In the genomic region with DNA sequence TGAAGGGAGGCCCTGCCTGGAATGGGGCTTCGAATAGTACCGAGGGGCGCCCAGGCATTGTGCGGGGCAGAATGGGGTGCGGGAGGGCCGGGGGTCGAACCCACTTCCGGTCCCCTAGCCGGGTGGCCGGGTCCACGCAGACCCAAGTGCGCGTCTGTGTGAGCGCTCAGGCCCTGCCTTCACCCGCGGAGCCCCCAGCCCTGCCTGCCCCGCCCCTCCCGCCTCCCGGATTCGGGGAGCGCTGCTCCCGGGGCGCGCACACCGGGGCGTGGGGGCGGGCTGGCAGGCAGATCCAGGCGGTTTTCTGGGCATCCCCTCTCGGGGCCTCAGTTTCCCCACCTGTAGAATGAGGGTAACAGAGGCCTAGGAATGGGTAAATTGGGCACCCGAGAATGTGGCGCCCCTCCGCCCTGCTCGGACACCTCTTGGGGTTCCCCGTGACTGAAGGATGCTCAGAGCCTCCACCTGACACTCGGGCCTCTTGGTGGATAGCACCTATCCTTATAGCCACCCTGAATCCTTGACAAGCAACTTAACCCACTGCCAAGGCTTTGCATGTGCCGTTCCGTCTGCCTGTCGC, we compare ENCODE assay signal across 8 cellular contexts. TPM values are rescaled to one million over a fixed set of nuclear protein-coding genes. Genes with fewer than 3 reads are reported as not detected.
DNase-seq lines count a peak whose midpoint lies in the region; ATAC-seq lines count a peak whose summit lies in the region.

No MANE protein-coding gene starts in this region.

- intact Hi-C loops in CD4-positive, alpha-beta memory T cell (cut with micrococcal nuclease): loop anchor here (1.0 to 5.0 kb wide), 6 partner anchors 8 to 147 kb away; a partner anchor contains a TSS

- no peaks in the 10 kb centered on the region for H3K9me3 ChIP-seq in CD4-positive, alpha-beta memory T cell (ENCODE audit: control insufficient read depth in 1 of 2, low read length in 2 of 2)

- peak overlapping the region; percentile 84 to 92 (median 86) for H3K4me3 Mint-ChIP-seq in CD4-positive, alpha-beta memory T cell
- peak overlapping the region; percentile 76 to 92 (median 88) for H3K4me3 Mint-ChIP-seq in IgD-negative memory B cell
- peak overlapping the region; percentile 93 for H3K4me3 Mint-ChIP-seq in activated naive CD8-positive, alpha-beta T cell
- H3K4me3 Mint-ChIP-seq in stimulated activated naive B cell treated with anti-CD40 and anti-IgM and Interleukin-4, amounts not matched to agents 10 μg/mL and 1 μg/mL and 100 μg/mL, for 72 hours: peak overlapping the region; percentile 84 to 85

- peak overlapping the region; percentile 80 to 95 (median 85) for H3K27ac Mint-ChIP-seq in CD4-positive, alpha-beta memory T cell
- H3K27ac Mint-ChIP-seq in IgD-negative memory B cell: peak overlapping the region; percentile 88 to 97 (median 94)
- H3K27ac Mint-ChIP-seq in activated naive CD8-positive, alpha-beta T cell: peak overlapping the region; percentile 89
- H3K27ac Mint-ChIP-seq in stimulated activated naive B cell treated with anti-CD40 and anti-IgM and Interleukin-4, amounts not matched to agents 10 μg/mL and 1 μg/mL and 100 μg/mL, for 72 hours: peak overlapping the region; percentile 93

- ATAC-seq in stimulated activated naive B cell treated with anti-CD40 and anti-IgM and Interleukin-4, amounts not matched to agents 10 μg/mL and 1 μg/mL and 100 μg/mL, for 72 hours (replicated peaks): no peak
- no peak for ATAC-seq in HG03045 (IDR thresholded peaks at IDR 0.05; ENCODE audit: unreplicated experiment)
- ATAC-seq in GM21360 (IDR thresholded peaks at IDR 0.05; ENCODE audit: unreplicated experiment): no peak

- H3K4me3 ChIP-seq in CD4-positive, alpha-beta memory T cell (ENCODE audit: low read length in 2 of 2): peak overlapping the region in 1 of 2 donors; percentile 74

- H3K36me3 ChIP-seq in CD4-positive, alpha-beta memory T cell (ENCODE audit: insufficient read depth, low read length): no peaks in the 10 kb centered on the region

- H3K27me3 Mint-ChIP-seq in CD4-positive, alpha-beta memory T cell: no peaks in the 10 kb centered on the region
- H3K27me3 Mint-ChIP-seq in IgD-negative memory B cell: no peaks in the 10 kb centered on the region
- no peaks in the 10 kb centered on the region for H3K27me3 Mint-ChIP-seq in activated naive CD8-positive, alpha-beta T cell
- H3K27me3 Mint-ChIP-seq in stimulated activated naive B cell treated with anti-CD40 and anti-IgM and Interleukin-4, amounts not matched to agents 10 μg/mL and 1 μg/mL and 100 μg/mL, for 72 hours: no peaks in the 10 kb centered on the region

- peak overlapping the region; percentile 74 for H3K27ac ChIP-seq in CD4-positive, alpha-beta memory T cell (ENCODE audit: low read depth, low read length)
- peak overlapping the region; percentile 96 for H3K27ac ChIP-seq in layer of hippocampus (ENCODE audit: low read depth, low read length)

- no peaks in the 10 kb centered on the region for H3K27me3 ChIP-seq in CD4-positive, alpha-beta memory T cell (ENCODE audit: insufficient read depth, low read length)
- H3K27me3 ChIP-seq in layer of hippocampus (ENCODE audit: control insufficient read depth, insufficient read depth, low read length): no peaks in the 10 kb centered on the region

- CTCF ChIA-PET in CD4-positive, alpha-beta memory T cell (lab: Charles Lee; ENCODE audit: partially characterized antibody): no interaction called here

- POLR2A ChIA-PET in CD4-positive, alpha-beta memory T cell (lab: Charles Lee; ENCODE audit: partially characterized antibody): interaction anchor here (1.0 to 3.3 kb wide), 3 partner anchors 34 to 127 kb away, joined by 3 to 85 read pairs (median 3); no protein-coding TSS in a partner anchor

- peaks cover 0 to 2% (median 0%) of the 10 kb centered on the region in 8 donors for H3K9me3 Mint-ChIP-seq in CD4-positive, alpha-beta memory T cell
- H3K9me3 Mint-ChIP-seq in IgD-negative memory B cell: no peaks in the 10 kb centered on the region
- no peaks in the 10 kb centered on the region for H3K9me3 Mint-ChIP-seq in activated naive CD8-positive, alpha-beta T cell (ENCODE audit: low read depth)
- no peaks in the 10 kb centered on the region for H3K9me3 Mint-ChIP-seq in stimulated activated naive B cell treated with anti-CD40 and anti-IgM and Interleukin-4, amounts not matched to agents 10 μg/mL and 1 μg/mL and 100 μg/mL, for 72 hours

- H3K4me1 ChIP-seq in CD4-positive, alpha-beta memory T cell (ENCODE audit: insufficient read depth, low read length): peaks cover 28% of the 10 kb centered on the region

- peaks cover 0 to 14% of the 10 kb centered on the region in 2 donors for H3K36me3 Mint-ChIP-seq in CD4-positive, alpha-beta memory T cell
- H3K36me3 Mint-ChIP-seq in IgD-negative memory B cell: no peaks in the 10 kb centered on the region
- no peaks in the 10 kb centered on the region for H3K36me3 Mint-ChIP-seq in activated naive CD8-positive, alpha-beta T cell
- peaks cover 12 to 15% of the 10 kb centered on the region in 2 donors for H3K36me3 Mint-ChIP-seq in stimulated activated naive B cell treated with anti-CD40 and anti-IgM and Interleukin-4, amounts not matched to agents 10 μg/mL and 1 μg/mL and 100 μg/mL, for 72 hours

- DNase-seq in CD4-positive, alpha-beta memory T cell: peak in 3 of 5 donors; percentile 14 to 52 (median 22)
- no peak for DNase-seq in stimulated activated naive B cell treated with anti-CD40 and anti-IgM and Interleukin-4, amounts not matched to agents 10 μg/mL and 1 μg/mL and 100 μg/mL, for 72 hours
- DNase-seq in NCI-H187 (lab: John Stamatoyannopoulos, UW): no peak

- peaks cover 14 to 38% (median 21%) of the 10 kb centered on the region in 4 donors for H3K4me1 Mint-ChIP-seq in CD4-positive, alpha-beta memory T cell
- H3K4me1 Mint-ChIP-seq in IgD-negative memory B cell: peaks cover 1 to 16% (median 5%) of the 10 kb centered on the region in 3 donors
- H3K4me1 Mint-ChIP-seq in activated naive CD8-positive, alpha-beta T cell (ENCODE audit: low read depth): peaks cover 16% of the 10 kb centered on the region
- peaks cover 22 to 41% of the 10 kb centered on the region in 2 donors for H3K4me1 Mint-ChIP-seq in stimulated activated naive B cell treated with anti-CD40 and anti-IgM and Interleukin-4, amounts not matched to agents 10 μg/mL and 1 μg/mL and 100 μg/mL, for 72 hours

RNA-seq across cellular contexts. Expression of a gene that starts 0.7 kb away (rescaled TPM):
- 10 to 100 TPM; 18.1 to 23.0 TPM for total RNA-seq in CD4-positive, alpha-beta memory T cell
- 1 to 10 TPM; 1.5 to 6.6 TPM for polyA plus RNA-seq in CD4-positive, alpha-beta memory T cell
- polyA plus RNA-seq in IgD-negative memory B cell: 2.1 TPM

RNA-seq across cellular contexts. Expression of a gene that starts 20.0 kb away (rescaled TPM):
- 10 to 100 TPM; 48.3 to 56.9 TPM for total RNA-seq in CD4-positive, alpha-beta memory T cell
- polyA plus RNA-seq in CD4-positive, alpha-beta memory T cell: 10 to 100 TPM in 1 of 2 donors, 1 to 10 TPM in 1; 6.3 to 16.7 TPM
- 473 TPM for polyA plus RNA-seq in IgD-negative memory B cell

RNA-seq across cellular contexts. Expression of a gene that starts 39.4 kb away (rescaled TPM):
- total RNA-seq in CD4-positive, alpha-beta memory T cell: 1 to 10 TPM; 7.6 to 7.8 TPM
- polyA plus RNA-seq in CD4-positive, alpha-beta memory T cell: 10 to 100 TPM; 10.5 to 13.7 TPM
- polyA plus RNA-seq in IgD-negative memory B cell: 16.6 TPM

RNA-seq across cellular contexts. Expression of a gene that starts 50.2 kb away (rescaled TPM):
- total RNA-seq in CD4-positive, alpha-beta memory T cell: 1 to 10 TPM; 4.7 to 4.8 TPM
- polyA plus RNA-seq in CD4-positive, alpha-beta memory T cell: 1 to 10 TPM in 1 of 2 donors, under 1 TPM in 1; 0.59 to 1.0 TPM
- polyA plus RNA-seq in IgD-negative memory B cell: 1.5 TPM

RNA-seq across cellular contexts. Expression of a gene that starts 56.1 kb away (rescaled TPM):
- 10 to 100 TPM; 51.6 to 53.9 TPM for total RNA-seq in CD4-positive, alpha-beta memory T cell
- 10 to 100 TPM in 1 of 2 donors, 1 to 10 TPM in 1; 4.3 to 16.7 TPM for polyA plus RNA-seq in CD4-positive, alpha-beta memory T cell
- polyA plus RNA-seq in IgD-negative memory B cell: 20.3 TPM

Comparison
In these comparisons a context has a peak if more than half of its experiments do, and no peak if none do; other contexts are left out.
1. DNase-seq: peak in CD4-positive, alpha-beta memory T cell (3 of 5); none in stimulated activated naive B cell treated with anti-CD40 and anti-IgM and Interleukin-4, amounts not matched to agents 10 μg/mL and 1 μg/mL and 100 μg/mL, for 72 hours (single experiment) and NCI-H187 (0 of 2).
2. RNA of a gene that starts 20.0 kb away (polyA plus RNA-seq): 473 TPM in IgD-negative memory B cell (single experiment); 6.3 to 16.7 TPM in CD4-positive, alpha-beta memory T cell; every median in the first group is over 10 times any median in the second.
3. Peak in every context shown above with its lines, with median percentiles within 50 percentile points of each other: H3K27ac Mint-ChIP-seq and H3K4me3 Mint-ChIP-seq.